In genomic region chr5:138955013-138955660, GRCh38 we compare ENCODE assay signal across 9 cellular contexts.
DNase-seq lines count a peak whose midpoint lies in the region; ATAC-seq and TF ChIP-seq lines count a peak whose summit lies in the region.
"Had no signal": no experiment of that assay in that cellular context is flagged by ENCODE, and none has a peak within 500 bp of the region (broad histone marks: within the 10 kb centered on the region; RNA-seq: fewer than 3 reads in every experiment).

No MANE protein-coding gene starts in this region.

- H3K4me2 ChIP-seq in mesendoderm (ENCODE audit: low read length), result no peak overlapping the region

- H3K4me1 ChIP-seq in cardiac muscle cell (ENCODE audit: low read depth), result peaks cover 19% of the 10 kb centered on the region
- H3K4me1 ChIP-seq in ascending aorta, result peaks cover 30 to 40% of the 10 kb centered on the region in 2 donors
- peaks cover 2% of the 10 kb centered on the region for H3K4me1 ChIP-seq in mesendoderm (ENCODE audit: control insufficient read depth, low read depth, low read length)
- peaks cover 40% of the 10 kb centered on the region for H3K4me1 ChIP-seq in vagina

- TF ChIP-seq POLR2A in vagina (IDR thresholded peaks at IDR 0.05), result no peak

- intact Hi-C loops in Right ventricle myocardium inferior (cut with DNase I) (no loop called here), ascending aorta (cut with DNase I) (loop anchor here (2.0 kb wide), 1 partner anchor 74 kb away; no protein-coding TSS in a partner anchor), vagina (cut with DNase I) (no loop called here)

- H3K36me3 ChIP-seq in cardiac muscle cell (no peaks in the 10 kb centered on the region), ascending aorta (no peaks in the 10 kb centered on the region), mesendoderm (ENCODE audit: control insufficient read depth, insufficient read depth, low read length) (no peaks in the 10 kb centered on the region), vagina (no peaks in the 10 kb centered on the region)

- H4K5ac ChIP-seq in mesendoderm (ENCODE audit: low read length), result no peak overlapping the region

- H2BK15ac ChIP-seq in mesendoderm (replicated peaks; ENCODE audit: low read depth), result no peak overlapping the region

- no peak overlapping the region for H2BK120ac ChIP-seq in mesendoderm (ENCODE audit: low read depth, low read length)

- no peak overlapping the region for H3K4ac ChIP-seq in mesendoderm (ENCODE audit: low read depth, low read length)

- H2AK5ac ChIP-seq in mesendoderm (ENCODE audit: low read length), result no peak overlapping the region

- no peak overlapping the region for H3K56ac ChIP-seq in mesendoderm (ENCODE audit: low read length)

- WGBS in mesendoderm (ENCODE audit: extremely low coverage, insufficient coverage, low lambda C conversion rate), result no CpG with 5 or more reads among the region's 12 CpGs

- H2BK5ac ChIP-seq in mesendoderm (ENCODE audit: low read length), result no peak overlapping the region

- no peaks in the 10 kb centered on the region for H3K79me1 ChIP-seq in mesendoderm (ENCODE audit: low read length)

- H3K27ac ChIP-seq in cardiac muscle cell (peak overlapping the region; percentile 45), ascending aorta (peak overlapping the region; percentile 76 to 79), mesendoderm (ENCODE audit: low read depth, low read length) (no peak overlapping the region), vagina (peak overlapping the region; percentile 22)

- ATAC-seq in Right ventricle myocardium inferior, result no peak

- DNase-seq in cardiac muscle cell (ENCODE audit: low read depth in 1 of 2, low spot score in 1 of 2), result no peak
- no peak for DNase-seq in Right ventricle myocardium inferior (ENCODE audit: missing footprints)
- peak in 1 of 2 donors; percentile 62 for DNase-seq in ascending aorta (ENCODE audit: low spot score in 2 of 2)
- DNase-seq in mesendoderm, result no peak
- no peak for DNase-seq in vagina (ENCODE audit: extremely low spot score in 2 of 2)
- no peak for DNase-seq in LoVo (ENCODE audit: low spot score)
- no peak for DNase-seq in epidermal melanocyte (ENCODE audit: insufficient read length, low spot score)
- DNase-seq in stimulated activated CD4-positive, alpha-beta T cell treated with anti-CD3 and anti-CD28 coated beads, Interleukin-4, amount 100 ng/mL, for 1 hour, result no peak
- DNase-seq: ACHN had no signal

- H3K23ac ChIP-seq in mesendoderm (ENCODE audit: low read length), result peak overlapping the region; percentile 57

- H3K27me3 ChIP-seq in cardiac muscle cell (no peaks in the 10 kb centered on the region), ascending aorta (no peaks in the 10 kb centered on the region), mesendoderm (ENCODE audit: insufficient read depth, low read length, poor library complexity) (no peaks in the 10 kb centered on the region), vagina (no peaks in the 10 kb centered on the region)

- H3K4me3 ChIP-seq in cardiac muscle cell (no peak overlapping the region), ascending aorta (no peak overlapping the region), mesendoderm (ENCODE audit: low read length) (no peak overlapping the region), vagina (no peak overlapping the region)

- H3K9ac ChIP-seq in mesendoderm (ENCODE audit: low read length), result no peak overlapping the region

- H3K18ac ChIP-seq in mesendoderm (ENCODE audit: low read length), result no peak overlapping the region

- no peak overlapping the region for H4K8ac ChIP-seq in mesendoderm (ENCODE audit: low read depth, low read length)

- H3K9me3 ChIP-seq in cardiac muscle cell (ENCODE audit: low read depth) (no peaks in the 10 kb centered on the region), ascending aorta (no peaks in the 10 kb centered on the region), vagina (no peaks in the 10 kb centered on the region)

- no peaks in the 10 kb centered on the region for H3K79me2 ChIP-seq in mesendoderm (ENCODE audit: control insufficient read depth, insufficient read depth, low read length)

- no peak for TF ChIP-seq CTCF in cardiac muscle cell (IDR thresholded peaks at IDR 0.05; ENCODE audit: low read depth, low read length)
- TF ChIP-seq CTCF in ascending aorta (IDR thresholded peaks at IDR 0.05), result no peak
- no peak for TF ChIP-seq CTCF in vagina (IDR thresholded peaks at IDR 0.05)
